Comparison of ENCODE assay signal across 1 cellular context in genomic region chr15:71610991-71611720, GRCh38.
TF ChIP-seq lines count a peak whose summit lies in the region.

No MANE protein-coding gene starts in this region.

TF ChIP-seq in WTC11, 78 proteins besides CTCF, POLR2A, EP300 and RAD21 (continued from another document):
- no peak for TF ChIP-seq ZNF425 (CRISPR knock-in tag; conservative IDR thresholded peaks at IDR 0.05)
- TF ChIP-seq USF1 (CRISPR knock-in tag; IDR thresholded peaks at IDR 0.05) = no peak
- no peak for TF ChIP-seq STAT6 (CRISPR knock-in tag; conservative IDR thresholded peaks at IDR 0.05; ENCODE audit: low read depth)
- TF ChIP-seq ATF1 (CRISPR knock-in tag; IDR thresholded peaks at IDR 0.05) = no peak
- no peak for TF ChIP-seq HMGXB4 (CRISPR knock-in tag; IDR thresholded peaks at IDR 0.05)
- no peak for TF ChIP-seq ATF2 (CRISPR knock-in tag; IDR thresholded peaks at IDR 0.05; ENCODE audit: borderline replicate concordance, low read depth)
- no peak for TF ChIP-seq ERG (CRISPR knock-in tag; IDR thresholded peaks at IDR 0.05)
- TF ChIP-seq CREM (CRISPR knock-in tag; IDR thresholded peaks at IDR 0.05) = no peak
- no peak for TF ChIP-seq GRHL2 (CRISPR knock-in tag; IDR thresholded peaks at IDR 0.05; ENCODE audit: insufficient replicate concordance, severe bottlenecking)
- TF ChIP-seq ZNF512 (CRISPR knock-in tag; IDR thresholded peaks at IDR 0.05; ENCODE audit: borderline replicate concordance) = no peak
